ENCODE assay signal across 1 cellular context in the genomic region with DNA sequence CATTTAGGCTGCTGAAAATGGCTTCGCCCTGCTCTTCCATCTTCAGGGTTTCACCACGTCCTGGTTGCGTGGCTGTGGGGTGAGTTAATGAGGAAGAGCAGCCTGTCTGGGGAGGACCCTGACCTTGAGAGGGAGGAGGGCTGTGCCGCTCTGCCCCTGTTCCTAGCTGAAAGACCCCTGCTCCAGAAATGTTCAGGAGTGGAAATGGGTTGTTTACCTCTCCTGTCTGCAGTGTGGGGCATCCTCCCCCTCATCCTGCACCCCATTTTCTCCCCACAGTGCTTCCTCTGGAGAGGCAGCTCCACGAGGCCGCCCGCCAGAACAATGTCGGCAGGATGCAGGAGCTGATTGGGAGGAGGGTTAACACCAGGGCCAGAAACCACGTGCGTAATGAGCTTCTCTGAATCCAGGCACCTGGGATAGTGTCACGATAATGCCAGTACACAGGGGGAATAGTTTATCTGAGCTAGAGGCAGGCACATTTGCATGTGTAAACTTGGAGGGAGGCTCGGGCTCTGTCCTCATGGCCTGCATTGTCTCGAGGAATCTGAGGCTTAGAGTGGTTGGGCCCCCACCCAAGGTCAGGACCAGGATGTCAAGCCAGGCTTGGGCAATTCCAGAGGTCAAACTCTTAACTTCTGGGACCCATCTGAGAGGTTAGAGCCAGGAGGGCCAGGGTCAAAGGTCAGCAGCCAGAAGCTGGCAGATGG.
TF ChIP-seq lines count a peak whose summit lies in the region.

No MANE protein-coding gene starts in this region.

TF ChIP-seq in HepG2, 621 proteins besides CTCF, POLR2A, EP300 and RAD21:
- no peak for TF ChIP-seq FOXA1 (IDR thresholded peaks at IDR 0.05)
- TF ChIP-seq FOXA1 (CRISPR knock-in tag; IDR thresholded peaks at IDR 0.05): 0 out of 2 replicates have a peak, but pooled peaks have one; percentile 9
- TF ChIP-seq BCL6 (CRISPR knock-in tag; IDR thresholded peaks at IDR 0.05): peak; percentile 77
- TF ChIP-seq KLF13 (CRISPR knock-in tag; IDR thresholded peaks at IDR 0.05): no peak
- no peak for TF ChIP-seq ZNF30 (CRISPR knock-in tag; IDR thresholded peaks at IDR 0.05)
- peak; percentile 81 for TF ChIP-seq NR2C2 (CRISPR knock-in tag; IDR thresholded peaks at IDR 0.05; ENCODE audit: borderline replicate concordance)
- no peak for TF ChIP-seq AKAP8 (CRISPR knock-in tag; IDR thresholded peaks at IDR 0.05)
- 0 out of 4 replicates have a peak, but pooled peaks of 1 of the 2 experiments have one; percentile 11 for TF ChIP-seq NR2F1 (CRISPR knock-in tag; IDR thresholded peaks at IDR 0.05)
- no peak for TF ChIP-seq SOX6 (IDR thresholded peaks at IDR 0.05)
- TF ChIP-seq SOX6 (CRISPR knock-in tag; IDR thresholded peaks at IDR 0.05): peak; percentile 54; the same call in 1 of the 2 replicates
- TF ChIP-seq, protein P1, sequence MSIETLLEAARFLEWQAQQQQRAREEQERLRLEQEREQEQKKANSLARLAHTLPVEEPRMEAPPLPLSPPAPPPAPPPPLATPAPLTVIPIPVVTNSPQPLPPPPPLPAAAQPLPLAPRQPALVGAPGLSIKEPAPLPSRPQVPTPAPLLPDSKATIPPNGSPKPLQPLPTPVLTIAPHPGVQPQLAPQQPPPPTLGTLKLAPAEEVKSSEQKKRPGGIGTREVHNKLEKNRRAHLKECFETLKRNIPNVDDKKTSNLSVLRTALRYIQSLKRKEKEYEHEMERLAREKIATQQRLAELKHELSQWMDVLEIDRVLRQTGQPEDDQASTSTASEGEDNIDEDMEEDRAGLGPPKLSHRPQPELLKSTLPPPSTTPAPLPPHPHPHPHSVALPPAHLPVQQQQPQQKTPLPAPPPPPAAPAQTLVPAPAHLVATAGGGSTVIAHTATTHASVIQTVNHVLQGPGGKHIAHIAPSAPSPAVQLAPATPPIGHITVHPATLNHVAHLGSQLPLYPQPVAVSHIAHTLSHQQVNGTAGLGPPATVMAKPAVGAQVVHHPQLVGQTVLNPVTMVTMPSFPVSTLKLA (IDR thresholded peaks at IDR 0.05): peak; percentile 30; the same call in 1 of the 2 replicates
- TF ChIP-seq ZNF510 (CRISPR knock-in tag; IDR thresholded peaks at IDR 0.05; ENCODE audit: low read depth): no peak
- TF ChIP-seq JDP2 (CRISPR knock-in tag; IDR thresholded peaks at IDR 0.05; ENCODE audit: borderline replicate concordance): no peak
- TF ChIP-seq HNF4A (CRISPR knock-in tag; IDR thresholded peaks at IDR 0.05): peak; percentile 25; the same call in 1 of the 2 replicates
- TF ChIP-seq DNMT1 (CRISPR knock-in tag; IDR thresholded peaks at IDR 0.05): no peak
- TF ChIP-seq, protein P2, sequence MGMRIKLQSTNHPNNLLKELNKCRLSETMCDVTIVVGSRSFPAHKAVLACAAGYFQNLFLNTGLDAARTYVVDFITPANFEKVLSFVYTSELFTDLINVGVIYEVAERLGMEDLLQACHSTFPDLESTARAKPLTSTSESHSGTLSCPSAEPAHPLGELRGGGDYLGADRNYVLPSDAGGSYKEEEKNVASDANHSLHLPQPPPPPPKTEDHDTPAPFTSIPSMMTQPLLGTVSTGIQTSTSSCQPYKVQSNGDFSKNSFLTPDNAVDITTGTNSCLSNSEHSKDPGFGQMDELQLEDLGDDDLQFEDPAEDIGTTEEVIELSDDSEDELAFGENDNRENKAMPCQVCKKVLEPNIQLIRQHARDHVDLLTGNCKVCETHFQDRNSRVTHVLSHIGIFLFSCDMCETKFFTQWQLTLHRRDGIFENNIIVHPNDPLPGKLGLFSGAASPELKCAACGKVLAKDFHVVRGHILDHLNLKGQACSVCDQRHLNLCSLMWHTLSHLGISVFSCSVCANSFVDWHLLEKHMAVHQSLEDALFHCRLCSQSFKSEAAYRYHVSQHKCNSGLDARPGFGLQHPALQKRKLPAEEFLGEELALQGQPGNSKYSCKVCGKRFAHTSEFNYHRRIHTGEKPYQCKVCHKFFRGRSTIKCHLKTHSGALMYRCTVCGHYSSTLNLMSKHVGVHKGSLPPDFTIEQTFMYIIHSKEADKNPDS (CRISPR knock-in tag; IDR thresholded peaks at IDR 0.05): no peak
- peak; percentile 43; the same call in 1 of the 2 replicates for TF ChIP-seq FOXA3 (CRISPR knock-in tag; IDR thresholded peaks at IDR 0.05)
- TF ChIP-seq, protein P3, sequence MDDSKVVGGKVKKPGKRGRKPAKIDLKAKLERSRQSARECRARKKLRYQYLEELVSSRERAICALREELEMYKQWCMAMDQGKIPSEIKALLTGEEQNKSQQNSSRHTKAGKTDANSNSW (CRISPR knock-in tag; IDR thresholded peaks at IDR 0.05; ENCODE audit: borderline replicate concordance): no peak
- TF ChIP-seq ZNF263 (CRISPR knock-in tag; IDR thresholded peaks at IDR 0.05): peak; percentile 74
- 0 out of 2 replicates have a peak, but pooled peaks have one; percentile 5 for TF ChIP-seq FOSL2 (CRISPR knock-in tag; IDR thresholded peaks at IDR 0.05)
- TF ChIP-seq MLLT10 (CRISPR knock-in tag; IDR thresholded peaks at IDR 0.05): no peak
- TF ChIP-seq SOX13 (IDR thresholded peaks at IDR 0.05): no peak
- TF ChIP-seq SOX13 (CRISPR knock-in tag; conservative IDR thresholded peaks at IDR 0.05 in 1 of 2, IDR thresholded peaks at IDR 0.05 in 1 of 2): peak in 1 of 2 experiments; percentile 40; a peak in 2 of 4 replicates
- no peak for TF ChIP-seq ZKSCAN8 (CRISPR knock-in tag; IDR thresholded peaks at IDR 0.05; ENCODE audit: borderline replicate concordance)
- peak; percentile 46; the same call in 1 of the 2 replicates for TF ChIP-seq SOX5 (CRISPR knock-in tag; IDR thresholded peaks at IDR 0.05; ENCODE audit: borderline replicate concordance)
- TF ChIP-seq NR2F6 (IDR thresholded peaks at IDR 0.05): peak; percentile 82
- TF ChIP-seq NR2F6 (CRISPR knock-in tag; IDR thresholded peaks at IDR 0.05): peak; percentile 33; the same call in 1 of the 2 replicates
- TF ChIP-seq, protein P4, sequence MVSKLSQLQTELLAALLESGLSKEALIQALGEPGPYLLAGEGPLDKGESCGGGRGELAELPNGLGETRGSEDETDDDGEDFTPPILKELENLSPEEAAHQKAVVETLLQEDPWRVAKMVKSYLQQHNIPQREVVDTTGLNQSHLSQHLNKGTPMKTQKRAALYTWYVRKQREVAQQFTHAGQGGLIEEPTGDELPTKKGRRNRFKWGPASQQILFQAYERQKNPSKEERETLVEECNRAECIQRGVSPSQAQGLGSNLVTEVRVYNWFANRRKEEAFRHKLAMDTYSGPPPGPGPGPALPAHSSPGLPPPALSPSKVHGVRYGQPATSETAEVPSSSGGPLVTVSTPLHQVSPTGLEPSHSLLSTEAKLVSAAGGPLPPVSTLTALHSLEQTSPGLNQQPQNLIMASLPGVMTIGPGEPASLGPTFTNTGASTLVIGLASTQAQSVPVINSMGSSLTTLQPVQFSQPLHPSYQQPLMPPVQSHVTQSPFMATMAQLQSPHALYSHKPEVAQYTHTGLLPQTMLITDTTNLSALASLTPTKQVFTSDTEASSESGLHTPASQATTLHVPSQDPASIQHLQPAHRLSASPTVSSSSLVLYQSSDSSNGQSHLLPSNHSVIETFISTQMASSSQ (IDR thresholded peaks at IDR 0.05; ENCODE audit: low read depth): no peak
- TF ChIP-seq, protein P4 (CRISPR knock-in tag; IDR thresholded peaks at IDR 0.05; ENCODE audit: borderline replicate concordance): no peak
- TF ChIP-seq RARA (CRISPR knock-in tag; IDR thresholded peaks at IDR 0.05): peak; percentile 33; the same call in 1 of the 2 replicates
- TF ChIP-seq SNRNP70 (IDR thresholded peaks at IDR 0.05; ENCODE audit: low read depth, low read length): no peak
- no peak for TF ChIP-seq ETV5 (CRISPR knock-in tag; IDR thresholded peaks at IDR 0.05; ENCODE audit: borderline replicate concordance)
